Comparison of ENCODE assay signal across 1 cellular context in the genomic region with DNA sequence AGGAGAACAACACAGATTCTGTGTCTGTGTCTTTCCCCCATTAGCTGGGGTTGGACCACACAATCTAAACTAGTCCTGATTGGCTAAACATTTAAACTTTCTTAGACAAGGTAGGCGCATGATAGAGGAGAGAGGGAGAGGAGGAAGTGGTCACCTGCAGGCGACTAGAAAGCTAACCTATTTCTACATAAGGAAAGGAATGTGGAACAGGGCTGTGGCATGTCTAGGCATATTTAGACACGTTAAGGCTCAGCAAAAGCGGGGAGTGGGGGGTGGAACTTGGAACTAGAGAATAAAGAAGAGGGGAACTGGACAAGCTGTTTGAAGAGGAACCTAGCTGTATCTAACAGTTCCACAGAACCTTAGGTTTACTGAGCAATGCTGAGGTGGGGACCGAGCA.
TF ChIP-seq lines count a peak whose summit lies in the region.

No MANE protein-coding gene starts in this region.

TF ChIP-seq in GM23338, 12 proteins besides CTCF, POLR2A, EP300 and RAD21 (continued from another document):
- TF ChIP-seq, protein P1, sequence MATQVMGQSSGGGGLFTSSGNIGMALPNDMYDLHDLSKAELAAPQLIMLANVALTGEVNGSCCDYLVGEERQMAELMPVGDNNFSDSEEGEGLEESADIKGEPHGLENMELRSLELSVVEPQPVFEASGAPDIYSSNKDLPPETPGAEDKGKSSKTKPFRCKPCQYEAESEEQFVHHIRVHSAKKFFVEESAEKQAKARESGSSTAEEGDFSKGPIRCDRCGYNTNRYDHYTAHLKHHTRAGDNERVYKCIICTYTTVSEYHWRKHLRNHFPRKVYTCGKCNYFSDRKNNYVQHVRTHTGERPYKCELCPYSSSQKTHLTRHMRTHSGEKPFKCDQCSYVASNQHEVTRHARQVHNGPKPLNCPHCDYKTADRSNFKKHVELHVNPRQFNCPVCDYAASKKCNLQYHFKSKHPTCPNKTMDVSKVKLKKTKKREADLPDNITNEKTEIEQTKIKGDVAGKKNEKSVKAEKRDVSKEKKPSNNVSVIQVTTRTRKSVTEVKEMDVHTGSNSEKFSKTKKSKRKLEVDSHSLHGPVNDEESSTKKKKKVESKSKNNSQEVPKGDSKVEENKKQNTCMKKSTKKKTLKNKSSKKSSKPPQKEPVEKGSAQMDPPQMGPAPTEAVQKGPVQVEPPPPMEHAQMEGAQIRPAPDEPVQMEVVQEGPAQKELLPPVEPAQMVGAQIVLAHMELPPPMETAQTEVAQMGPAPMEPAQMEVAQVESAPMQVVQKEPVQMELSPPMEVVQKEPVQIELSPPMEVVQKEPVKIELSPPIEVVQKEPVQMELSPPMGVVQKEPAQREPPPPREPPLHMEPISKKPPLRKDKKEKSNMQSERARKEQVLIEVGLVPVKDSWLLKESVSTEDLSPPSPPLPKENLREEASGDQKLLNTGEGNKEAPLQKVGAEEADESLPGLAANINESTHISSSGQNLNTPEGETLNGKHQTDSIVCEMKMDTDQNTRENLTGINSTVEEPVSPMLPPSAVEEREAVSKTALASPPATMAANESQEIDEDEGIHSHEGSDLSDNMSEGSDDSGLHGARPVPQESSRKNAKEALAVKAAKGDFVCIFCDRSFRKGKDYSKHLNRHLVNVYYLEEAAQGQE (IDR thresholded peaks at IDR 0.05; ENCODE audit: unreplicated experiment), result no peak
- TF ChIP-seq POLR2AphosphoS5 (IDR thresholded peaks at IDR 0.05; ENCODE audit: low read depth), result no peak
- no peak for TF ChIP-seq CREB1 (CRISPR knock-in tag; IDR thresholded peaks at IDR 0.05; ENCODE audit: low read depth)
- no peak for TF ChIP-seq ZNF114 (CRISPR knock-in tag; IDR thresholded peaks at IDR 0.05)
- TF ChIP-seq, protein P2, sequence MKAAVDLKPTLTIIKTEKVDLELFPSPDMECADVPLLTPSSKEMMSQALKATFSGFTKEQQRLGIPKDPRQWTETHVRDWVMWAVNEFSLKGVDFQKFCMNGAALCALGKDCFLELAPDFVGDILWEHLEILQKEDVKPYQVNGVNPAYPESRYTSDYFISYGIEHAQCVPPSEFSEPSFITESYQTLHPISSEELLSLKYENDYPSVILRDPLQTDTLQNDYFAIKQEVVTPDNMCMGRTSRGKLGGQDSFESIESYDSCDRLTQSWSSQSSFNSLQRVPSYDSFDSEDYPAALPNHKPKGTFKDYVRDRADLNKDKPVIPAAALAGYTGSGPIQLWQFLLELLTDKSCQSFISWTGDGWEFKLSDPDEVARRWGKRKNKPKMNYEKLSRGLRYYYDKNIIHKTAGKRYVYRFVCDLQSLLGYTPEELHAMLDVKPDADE (IDR thresholded peaks at IDR 0.05), result no peak
- no peak for TF ChIP-seq EZH2phosphoT487 (IDR thresholded peaks at IDR 0.05; ENCODE audit: unreplicated experiment)
- TF ChIP-seq STAT1 (IDR thresholded peaks at IDR 0.05; ENCODE audit: unreplicated experiment), result no peak
- TF ChIP-seq EZH2 (IDR thresholded peaks at IDR 0.05; ENCODE audit: low read depth, unreplicated experiment), result no peak
- TF ChIP-seq, protein P3, sequence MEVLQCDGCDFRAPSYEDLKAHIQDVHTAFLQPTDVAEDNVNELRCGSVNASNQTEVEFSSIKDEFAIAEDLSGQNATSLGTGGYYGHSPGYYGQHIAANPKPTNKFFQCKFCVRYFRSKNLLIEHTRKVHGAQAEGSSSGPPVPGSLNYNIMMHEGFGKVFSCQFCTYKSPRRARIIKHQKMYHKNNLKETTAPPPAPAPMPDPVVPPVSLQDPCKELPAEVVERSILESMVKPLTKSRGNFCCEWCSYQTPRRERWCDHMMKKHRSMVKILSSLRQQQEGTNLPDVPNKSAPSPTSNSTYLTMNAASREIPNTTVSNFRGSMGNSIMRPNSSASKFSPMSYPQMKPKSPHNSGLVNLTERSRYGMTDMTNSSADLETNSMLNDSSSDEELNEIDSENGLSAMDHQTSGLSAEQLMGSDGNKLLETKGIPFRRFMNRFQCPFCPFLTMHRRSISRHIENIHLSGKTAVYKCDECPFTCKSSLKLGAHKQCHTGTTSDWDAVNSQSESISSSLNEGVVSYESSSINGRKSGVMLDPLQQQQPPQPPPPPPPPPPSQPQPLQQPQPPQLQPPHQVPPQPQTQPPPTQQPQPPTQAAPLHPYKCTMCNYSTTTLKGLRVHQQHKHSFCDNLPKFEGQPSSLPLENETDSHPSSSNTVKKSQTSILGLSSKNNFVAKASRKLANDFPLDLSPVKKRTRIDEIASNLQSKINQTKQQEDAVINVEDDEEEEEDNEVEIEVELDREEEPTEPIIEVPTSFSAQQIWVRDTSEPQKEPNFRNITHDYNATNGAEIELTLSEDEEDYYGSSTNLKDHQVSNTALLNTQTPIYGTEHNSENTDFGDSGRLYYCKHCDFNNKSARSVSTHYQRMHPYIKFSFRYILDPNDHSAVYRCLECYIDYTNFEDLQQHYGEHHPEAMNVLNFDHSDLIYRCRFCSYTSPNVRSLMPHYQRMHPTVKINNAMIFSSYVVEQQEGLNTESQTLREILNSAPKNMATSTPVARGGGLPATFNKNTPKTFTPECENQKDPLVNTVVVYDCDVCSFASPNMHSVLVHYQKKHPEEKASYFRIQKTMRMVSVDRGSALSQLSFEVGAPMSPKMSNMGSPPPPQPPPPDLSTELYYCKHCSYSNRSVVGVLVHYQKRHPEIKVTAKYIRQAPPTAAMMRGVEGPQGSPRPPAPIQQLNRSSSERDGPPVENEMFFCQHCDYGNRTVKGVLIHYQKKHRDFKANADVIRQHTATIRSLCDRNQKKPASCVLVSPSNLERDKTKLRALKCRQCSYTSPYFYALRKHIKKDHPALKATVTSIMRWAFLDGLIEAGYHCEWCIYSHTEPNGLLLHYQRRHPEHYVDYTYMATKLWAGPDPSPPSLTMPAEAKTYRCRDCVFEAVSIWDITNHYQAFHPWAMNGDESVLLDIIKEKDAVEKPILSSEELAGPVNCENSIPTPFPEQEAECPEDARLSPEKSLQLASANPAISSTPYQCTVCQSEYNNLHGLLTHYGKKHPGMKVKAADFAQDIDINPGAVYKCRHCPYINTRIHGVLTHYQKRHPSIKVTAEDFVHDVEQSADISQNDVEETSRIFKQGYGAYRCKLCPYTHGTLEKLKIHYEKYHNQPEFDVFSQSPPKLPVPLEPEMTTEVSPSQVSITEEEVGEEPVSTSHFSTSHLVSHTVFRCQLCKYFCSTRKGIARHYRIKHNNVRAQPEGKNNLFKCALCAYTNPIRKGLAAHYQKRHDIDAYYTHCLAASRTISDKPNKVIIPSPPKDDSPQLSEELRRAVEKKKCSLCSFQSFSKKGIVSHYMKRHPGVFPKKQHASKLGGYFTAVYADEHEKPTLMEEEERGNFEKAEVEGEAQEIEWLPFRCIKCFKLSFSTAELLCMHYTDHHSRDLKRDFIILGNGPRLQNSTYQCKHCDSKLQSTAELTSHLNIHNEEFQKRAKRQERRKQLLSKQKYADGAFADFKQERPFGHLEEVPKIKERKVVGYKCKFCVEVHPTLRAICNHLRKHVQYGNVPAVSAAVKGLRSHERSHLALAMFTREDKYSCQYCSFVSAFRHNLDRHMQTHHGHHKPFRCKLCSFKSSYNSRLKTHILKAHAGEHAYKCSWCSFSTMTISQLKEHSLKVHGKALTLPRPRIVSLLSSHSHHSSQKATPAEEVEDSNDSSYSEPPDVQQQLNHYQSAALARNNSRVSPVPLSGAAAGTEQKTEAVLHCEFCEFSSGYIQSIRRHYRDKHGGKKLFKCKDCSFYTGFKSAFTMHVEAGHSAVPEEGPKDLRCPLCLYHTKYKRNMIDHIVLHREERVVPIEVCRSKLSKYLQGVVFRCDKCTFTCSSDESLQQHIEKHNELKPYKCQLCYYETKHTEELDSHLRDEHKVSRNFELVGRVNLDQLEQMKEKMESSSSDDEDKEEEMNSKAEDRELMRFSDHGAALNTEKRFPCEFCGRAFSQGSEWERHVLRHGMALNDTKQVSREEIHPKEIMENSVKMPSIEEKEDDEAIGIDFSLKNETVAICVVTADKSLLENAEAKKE (CRISPR knock-in tag; IDR thresholded peaks at IDR 0.05), result no peak
